Comparison of ENCODE assay signal across 11 cellular contexts in the genomic region with DNA sequence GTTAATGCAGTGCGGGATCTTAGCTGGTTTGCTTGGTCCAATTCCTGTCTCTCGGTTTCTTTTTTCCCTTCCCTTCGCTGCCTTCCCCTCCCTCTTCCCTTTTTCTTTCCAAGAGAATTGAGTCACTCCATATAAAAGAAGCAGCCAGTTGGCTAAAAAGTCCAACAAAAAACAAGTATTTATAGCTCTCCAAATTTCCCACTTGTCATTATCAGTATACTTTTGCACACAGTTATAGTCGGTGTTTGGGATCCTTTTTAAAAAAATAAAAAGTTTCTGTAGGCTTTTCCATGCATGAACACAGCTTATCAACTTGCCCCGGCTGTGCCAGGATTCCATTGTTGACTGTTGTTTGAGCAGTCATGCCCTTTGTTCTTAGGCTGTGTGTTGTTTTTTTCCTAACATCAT. TPM values are rescaled to one million over a fixed set of nuclear protein-coding genes. Genes with fewer than 3 reads are reported as not detected.
DNase-seq lines count a peak whose midpoint lies in the region; ATAC-seq, FAIRE-seq and TF ChIP-seq lines count a peak whose summit lies in the region.
"Had no signal": no experiment of that assay in that cellular context is flagged by ENCODE, and none has a peak within 500 bp of the region (broad histone marks: within the 10 kb centered on the region; RNA-seq: fewer than 3 reads in every experiment).

No MANE protein-coding gene starts in this region.

- H3K4me3 ChIP-seq in IMR-90 (ENCODE audit: insufficient read depth, low read depth, low read length) (no peak overlapping the region), liver (ENCODE audit: low read depth in 1 of 3, low read length in 3 of 3) (no peak overlapping the region), stomach (peak overlapping the region in 2 of 4 donors; percentile 10 to 14), kidney (ENCODE audit: low read length in 2 of 2) (no peak overlapping the region)
- H3K4me3 ChIP-seq in effector memory CD4-positive, alpha-beta T cell (ENCODE audit: insufficient read depth, low read depth, low read length, poor library complexity, severe bottlenecking), result no peak overlapping the region

- TF ChIP-seq EP300 in stomach (IDR thresholded peaks at IDR 0.05), result no peak

- H2BK5ac ChIP-seq in IMR-90 (ENCODE audit: low read depth, low read length, poor library complexity, severe bottlenecking), result peak overlapping the region; percentile 87

- H4K91ac ChIP-seq in IMR-90 (ENCODE audit: insufficient read depth, low read depth, low read length), result peak overlapping the region; percentile 78; the same call in 1 of the 2 replicates

- no peak overlapping the region for H2AFZ ChIP-seq in IMR-90 (replicated peaks; ENCODE audit: low read length, poor library complexity)

- no TSS peak for BruUV-seq in IMR-90 (replicated peaks; lab: Mats Ljungman, UMichigan)

- H4K5ac ChIP-seq in IMR-90 (ENCODE audit: low read depth, low read length), result no peak overlapping the region; the same call in 1 of the 2 replicates

- TF ChIP-seq POLR2A in IMR-90 (IDR thresholded peaks at IDR 0.05; ENCODE audit: low read depth, low read length) (no peak), stomach (IDR thresholded peaks at IDR 0.05) (no peak), GM12891 (IDR thresholded peaks at IDR 0.05; ENCODE audit: low read depth, low read length) (no peak)

- H4K8ac ChIP-seq in IMR-90 (ENCODE audit: low read depth in 2 of 2, low read length in 2 of 2), result peak overlapping the region in 1 of 2 experiments; percentile 54; a peak in 2 of 4 replicates

- peak overlapping the region; percentile 73; the same call in 1 of the 2 replicates for H3K4ac ChIP-seq in IMR-90 (ENCODE audit: low read depth, low read length)

- H3K9me3 ChIP-seq in IMR-90 (ENCODE audit: control insufficient read depth, insufficient read depth, low read length), result no peaks in the 10 kb centered on the region
- no peaks in the 10 kb centered on the region for H3K9me3 ChIP-seq in liver (ENCODE audit: control insufficient read depth in 4 of 4, low read length in 3 of 4)
- H3K9me3 ChIP-seq in stomach, result no peaks in the 10 kb centered on the region
- H3K9me3 ChIP-seq in effector memory CD4-positive, alpha-beta T cell (ENCODE audit: control insufficient read depth, low read length), result no peaks in the 10 kb centered on the region
- no peaks in the 10 kb centered on the region for H3K9me3 ChIP-seq in kidney (ENCODE audit: control insufficient read depth in 1 of 2, low read length in 2 of 2)

- FAIRE-seq in GM12891 (lab: Jason Lieb, UNC) (no peak), kidney (lab: Jason Lieb, UNC) (no peak)
- FAIRE-seq: islet of Langerhans had no signal

- H3K36me3 ChIP-seq in IMR-90 (ENCODE audit: control insufficient read depth, insufficient read depth, low read length) (no peaks in the 10 kb centered on the region; the same call in none of the 2 replicates), liver (ENCODE audit: control insufficient read depth in 4 of 4, insufficient read depth in 3 of 4, low read depth in 1 of 4, low read length in 3 of 4) (peaks cover 0 to 3% (median 1%) of the 10 kb centered on the region in 4 donors), stomach (peaks cover 4 to 22% (median 17%) of the 10 kb centered on the region in 4 donors), kidney (ENCODE audit: control insufficient read depth in 1 of 2, insufficient read depth in 2 of 2, low read length in 2 of 2) (peaks cover 0 to 4% of the 10 kb centered on the region in 2 donors)
- peaks cover 3% of the 10 kb centered on the region for H3K36me3 ChIP-seq in effector memory CD4-positive, alpha-beta T cell (ENCODE audit: control insufficient read depth, insufficient read depth, low read length)

- peaks cover 31% of the 10 kb centered on the region for H3K9me1 ChIP-seq in IMR-90 (ENCODE audit: insufficient read depth, low read length)

- 0 out of 2 replicates have a peak overlapping the region, but pooled peaks have one; percentile 68 for H3K56ac ChIP-seq in IMR-90 (ENCODE audit: extremely low read depth, insufficient read depth, low read length)

- WGBS in IMR-90 (ENCODE audit: extremely low coverage in 2 of 2, insufficient read length in 1 of 2), 2 experiments, result no CpG with 5 or more reads among the region's 5 CpGs
- 31% methylated on average over 5 of the region's 5 CpGs for WGBS in liver
- WGBS in stomach, 5 donors, result 18 to 20% (median 20%) methylated on average over 5 of the region's 5 CpGs

- POLR2A ChIA-PET in IMR-90 (lab: Charles Lee; ENCODE audit: unreplicated experiment), result interaction anchor here (1.6 kb wide), 1 partner anchor 11 kb away, joined by 4 read pairs; no protein-coding TSS in a partner anchor

- H2BK15ac ChIP-seq in IMR-90 (ENCODE audit: low read depth, low read length), result no peak overlapping the region; the same call in 2 of the 3 replicates

- H3K27ac ChIP-seq in IMR-90 (ENCODE audit: insufficient read depth, low read length) (peak overlapping the region; percentile 65; the same call in 1 of the 2 replicates), cingulate gyrus (ENCODE audit: low read depth, low read length) (peak overlapping the region; percentile 83), liver (ENCODE audit: low read depth in 1 of 2, low read length in 2 of 2) (peak overlapping the region in 1 of 2 donors; percentile 49), stomach (peak overlapping the region; percentile 85 to 92 (median 91)), kidney (ENCODE audit: low read depth in 2 of 2, low read length in 2 of 2) (peak overlapping the region in 1 of 2 donors; percentile 1)
- H3K27ac ChIP-seq in effector memory CD4-positive, alpha-beta T cell (ENCODE audit: insufficient read depth, low read length, poor library complexity, severe bottlenecking), result no peak overlapping the region

- peak overlapping the region; percentile 84; the same call in 1 of the 2 replicates for H2BK120ac ChIP-seq in IMR-90 (ENCODE audit: low read depth, low read length)

- H2AK5ac ChIP-seq in IMR-90 (ENCODE audit: low read depth, low read length), result peak overlapping the region; percentile 11; the same call in 1 of the 2 replicates

- H2BK20ac ChIP-seq in IMR-90 (ENCODE audit: low read depth, low read length), result peak overlapping the region; percentile 88

- H3K27me3 ChIP-seq in IMR-90 (ENCODE audit: control insufficient read depth, insufficient read depth, low read length) (no peaks in the 10 kb centered on the region), liver (ENCODE audit: control insufficient read depth in 4 of 4, insufficient read depth in 4 of 4, low read length in 3 of 4) (no peaks in the 10 kb centered on the region), stomach (no peaks in the 10 kb centered on the region)
- no peaks in the 10 kb centered on the region for H3K27me3 ChIP-seq in effector memory CD4-positive, alpha-beta T cell (replicated peaks; ENCODE audit: control insufficient read depth, insufficient read depth, low read length, poor library complexity, severe bottlenecking)

- ATAC-seq in IMR-90 (ENCODE audit: low read depth), result peak; percentile 17

- H3K4me2 ChIP-seq in IMR-90 (ENCODE audit: low read depth, low read length), result peak overlapping the region; percentile 66

- TF ChIP-seq CTCF in IMR-90 (conservative IDR thresholded peaks at IDR 0.05; ENCODE audit: low read depth, low read length) (no peak), liver (IDR thresholded peaks at IDR 0.05; ENCODE audit: low read depth, low read length, missing input control) (no peak), stomach (IDR thresholded peaks at IDR 0.05) (no peak), GM13976 (IDR thresholded peaks at IDR 0.05; ENCODE audit: borderline replicate concordance, control extremely low read depth, extremely low read depth, insufficient read depth, missing control alignments) (no peak), kidney (IDR thresholded peaks at IDR 0.05; ENCODE audit: borderline replicate concordance, extremely low read depth, insufficient read depth) (no peak)

- dilution Hi-C loops in IMR-90 (cut with HindIII; ENCODE audit: low sequenced_read_pairs, unreplicated experiment), result no loop called here

- H3K14ac ChIP-seq in IMR-90 (replicated peaks; ENCODE audit: low read depth, low read length), result peak overlapping the region; percentile 86

- H3K23ac ChIP-seq in IMR-90 (ENCODE audit: low read depth, low read length), result peak overlapping the region; percentile 69; the same call in 1 of the 2 replicates

- TF ChIP-seq RAD21 in IMR-90 (IDR thresholded peaks at IDR 0.05; ENCODE audit: low read length), result no peak
- TF ChIP-seq RAD21 in liver (IDR thresholded peaks at IDR 0.05), result peak; percentile 18 to 20

- peak overlapping the region; percentile 46; the same call in 1 of the 2 replicates for H3K18ac ChIP-seq in IMR-90 (ENCODE audit: low read depth, low read length)

- in situ Hi-C loops in IMR-90 (cut with MboI; ENCODE audit: low sequenced_read_pairs), result loop anchor here (25.0 kb wide), 1 partner anchor 461 kb away; the partner anchor contains the start of gene SEC14L5
- in situ Hi-C loops in GM13976 (cut with MboI; ENCODE audit: low sequenced_read_pairs, unreplicated experiment), result no loop called here

- peaks cover 20% of the 10 kb centered on the region for H3K4me1 ChIP-seq in IMR-90 (ENCODE audit: control insufficient read depth, insufficient read depth, low read length)
- peaks cover 7 to 20% (median 10%) of the 10 kb centered on the region in 4 donors for H3K4me1 ChIP-seq in liver (ENCODE audit: control insufficient read depth in 4 of 4, insufficient read depth in 4 of 4, low read length in 3 of 4)
- peaks cover 62 to 99% (median 82%) of the 10 kb centered on the region in 4 donors for H3K4me1 ChIP-seq in stomach
- H3K4me1 ChIP-seq in effector memory CD4-positive, alpha-beta T cell (ENCODE audit: control insufficient read depth, insufficient read depth, low read length, poor library complexity, severe bottlenecking), result peaks cover 61% of the 10 kb centered on the region
- H3K4me1 ChIP-seq in kidney (ENCODE audit: control insufficient read depth in 1 of 2, insufficient read depth in 1 of 2, low read depth in 1 of 2, low read length in 2 of 2), result peaks cover 24 to 42% of the 10 kb centered on the region in 2 donors

- CTCF ChIA-PET in IMR-90 (lab: Yijun Ruan, JAX), result interaction anchor here (0.6 to 1.7 kb wide), 3 partner anchors 23 to 49 kb away, joined by 3 to 5 read pairs (median 5); no protein-coding TSS in a partner anchor

- H3K79me1 ChIP-seq in IMR-90 (ENCODE audit: low read depth in 1 of 2, low read length in 2 of 2), result peaks cover 31 to 86% of the 10 kb centered on the region in 2 experiments

- H4K20me1 ChIP-seq in IMR-90 (ENCODE audit: insufficient read depth, low read length), result peaks cover 19% of the 10 kb centered on the region

- no peak overlapping the region for H2AK9ac ChIP-seq in IMR-90 (replicated peaks; ENCODE audit: low read depth, low read length, poor library complexity)

- peak overlapping the region; percentile 47; the same call in 1 of the 2 replicates for H3K9ac ChIP-seq in IMR-90 (ENCODE audit: low read depth, low read length)
- H3K9ac ChIP-seq in liver (ENCODE audit: low read depth in 1 of 2, low read length in 2 of 2), result no peak overlapping the region
- H3K9ac ChIP-seq in kidney (ENCODE audit: low read length in 2 of 2), result no peak overlapping the region

- intact Hi-C loops in IMR-90 (cut with micrococcal nuclease), result no loop called here
- intact Hi-C loops in stomach (cut with DNase I; ENCODE audit: low total_unique reads), result no loop called here
- intact Hi-C loops in kidney (cut with DNase I), result no loop called here

- DNase-seq in IMR-90 (peak; percentile 50), stomach (peak; percentile 88), GM13976 (ENCODE audit: low spot score) (no peak), GM12891 (ENCODE audit: insufficient read length, low spot score) (no peak), kidney (no peak)
- no peak for DNase-seq in effector memory CD4-positive, alpha-beta T cell
- DNase-seq: NCI-H345; stimulated activated CD4-positive, alpha-beta T cell treated with anti-CD3 and anti-CD28 coated beads, Interleukin-4, amount 100 ng/mL, for 4 hours had no signal

RNA-seq across cellular contexts. Expression of gene HMOX2, which starts 24.9 kb away (rescaled TPM):
- total RNA-seq in IMR-90 (2012; rRNA removed) (91.1 and 98.8 TPM in 2 replicates), liver (10 to 100 TPM; 11.4 to 45.7 TPM), stomach (100 to 1,000 TPM in 1 of 5 donors, 10 to 100 TPM in 3, 1 to 10 TPM in 1; 6.4 to 175 (median 59.8) TPM), kidney (56.4 TPM)
- polyA plus RNA-seq in IMR-90 (2012; rRNA removed) (93.9 and 109 TPM in 2 replicates), liver (10 to 100 TPM; 77.3 to 81.5 TPM), stomach (100 to 1,000 TPM in 2 of 3 donors, 10 to 100 TPM in 1; 51.6 to 109 (median 106) TPM), kidney (ENCODE audit: insufficient read depth, low read depth, low replicate concordance) (116 TPM)
- polyA plus RNA-seq in IMR-90 (2012; cell fraction: cytosol; rRNA removed), result 80.5 and 83.7 TPM in 2 replicates
- 50.5 and 52.2 TPM in 2 replicates for polyA plus RNA-seq in IMR-90 (2012; cell fraction: nucleus; rRNA removed; ENCODE audit: low replicate concordance)
- 34.0 TPM for polyA plus RNA-seq in GM12891 (2012; ENCODE audit: low read depth, missing spikeins)

RNA-seq across cellular contexts. Expression of gene NMRAL1, which starts 26.6 kb away (rescaled TPM):
- total RNA-seq in IMR-90 (2012; rRNA removed) (67.6 and 73.6 TPM in 2 replicates), liver (10 to 100 TPM; 20.1 to 21.8 TPM), stomach (100 to 1,000 TPM in 1 of 5 donors, 10 to 100 TPM in 4; 22.8 to 109 (median 47.7) TPM), kidney (54.9 TPM)
- polyA plus RNA-seq in IMR-90 (2012; rRNA removed) (48.6 and 52.4 TPM in 2 replicates), liver (10 to 100 TPM; 34.8 to 45.4 TPM), stomach (100 to 1,000 TPM in 1 of 3 donors, 10 to 100 TPM in 2; 67.7 to 126 (median 90.7) TPM), kidney (ENCODE audit: insufficient read depth, low read depth, low replicate concordance) (94.1 TPM)
- 62.4 and 64.5 TPM in 2 replicates for polyA plus RNA-seq in IMR-90 (2012; cell fraction: cytosol; rRNA removed)
- 50.0 and 61.0 TPM in 2 replicates for polyA plus RNA-seq in IMR-90 (2012; cell fraction: nucleus; rRNA removed; ENCODE audit: low replicate concordance)
- polyA plus RNA-seq in GM12891 (2012; ENCODE audit: low read depth, missing spikeins), result 61.8 TPM

RNA-seq across cellular contexts. Expression of gene CDIP1, which starts 37.5 kb away (rescaled TPM):
- total RNA-seq in IMR-90 (2012; rRNA removed), result 4.2 and 4.8 TPM in 2 replicates
- polyA plus RNA-seq in IMR-90 (2012; rRNA removed), result 14.6 and 15.8 TPM in 2 replicates
- 16.9 and 19.7 TPM in 2 replicates for polyA plus RNA-seq in IMR-90 (2012; cell fraction: cytosol; rRNA removed)
- 14.2 and 20.5 TPM in 2 replicates for polyA plus RNA-seq in IMR-90 (2012; cell fraction: nucleus; rRNA removed; ENCODE audit: low replicate concordance)
- 1 to 10 TPM; 4.4 to 8.4 TPM for total RNA-seq in liver
- 10 to 100 TPM; 15.7 to 18.6 TPM for polyA plus RNA-seq in liver
- 10 to 100 TPM in 3 of 5 donors, 1 to 10 TPM in 2; 2.9 to 36.5 (median 18.8) TPM for total RNA-seq in stomach
- 10 to 100 TPM in 2 of 3 donors, 1 to 10 TPM in 1; 9.5 to 13.8 (median 10.6) TPM for polyA plus RNA-seq in stomach
- polyA plus RNA-seq in GM12891 (2012; ENCODE audit: low read depth, missing spikeins), result 24.6 TPM
- 40.8 TPM for total RNA-seq in kidney
- polyA plus RNA-seq in kidney (ENCODE audit: insufficient read depth, low read depth, low replicate concordance), result 80.4 TPM

RNA-seq across cellular contexts. Expression of gene C16orf96, which starts 55.1 kb away (rescaled TPM):
- total RNA-seq in IMR-90 (2012; rRNA removed), result not detected in 2 replicates
- not detected in 2 replicates for polyA plus RNA-seq in IMR-90 (2012; rRNA removed)
- polyA plus RNA-seq in IMR-90 (2012; cell fraction: cytosol; rRNA removed), result not detected in 2 replicates
- polyA plus RNA-seq in IMR-90 (2012; cell fraction: nucleus; rRNA removed; ENCODE audit: low replicate concordance), result 0.01 TPM in 1 of 2 replicates, not detected in the other
- under 1 TPM; 0.09 to 0.25 TPM for total RNA-seq in liver
- under 1 TPM; 0.06 to 0.07 TPM for polyA plus RNA-seq in liver
- total RNA-seq in stomach, result under 1 TPM in 2 of 5 donors, not detected in 3; 0.37 to 0.43 TPM
- polyA plus RNA-seq in stomach, result not detected
- polyA plus RNA-seq in GM12891 (2012; ENCODE audit: low read depth, missing spikeins), result 0.06 TPM
- 0.16 TPM for total RNA-seq in kidney
- 0.13 TPM for polyA plus RNA-seq in kidney (ENCODE audit: insufficient read depth, low read depth, low replicate concordance)

Comparison
In these comparisons a context has a peak if more than half of its experiments do, and no peak if none do; other contexts are left out.
1. DNase-seq: peak in IMR-90 (single experiment) and stomach (single experiment); none in GM13976 (single experiment), GM12891 (single experiment), effector memory CD4-positive, alpha-beta T cell (0 of 3) and kidney (single experiment).